17 cellular contexts compared by ENCODE assay signal in genomic region chr4:108204518-108204917, GRCh38. TPM values are rescaled to one million over a fixed set of nuclear protein-coding genes. Genes with fewer than 3 reads are reported as not detected.
"Had no signal": no experiment of that assay in that cellular context is flagged by ENCODE, and none has a peak within 500 bp of the region (broad histone marks: within the 10 kb centered on the region; RNA-seq: fewer than 3 reads in every experiment).

No MANE protein-coding gene starts in this region.

- H2AFZ ChIP-seq: parathyroid adenoma had no signal

- H3K27ac ChIP-seq: lower lobe of right lung, parathyroid adenoma, transverse colon had no signal

- H3K36me3 Mint-ChIP-seq: brain, naive B cell had no signal

- H3K4me1 Mint-ChIP-seq: activated B cell treated with CpG ODN at 0.5 μM for 24 hours, brain, endodermal cell, naive B cell had no signal

- DNase-seq: activated B cell treated with CpG ODN at 0.5 μM for 24 hours; activated CD4-positive, alpha-beta memory T cell treated with anti-CD3 and anti-CD28 coated beads, Interleukin-2, amount 10 ng/mL, durations not matched to agents 7 days and 5 days; activated CD8-positive, alpha-beta memory T cell treated with anti-CD3 and anti-CD28 coated beads, Interleukin-2, amount 50 U/mL, for 48 hours; activated gamma-delta T cell; endodermal cell; erythroblast; hypothalamus; left cardiac atrium; lower lobe of right lung; midbrain; naive B cell; small intestine; transverse colon had no signal

- H3K27me3 ChIP-seq: transverse colon had no signal

- H3K4me3 ChIP-seq: lower lobe of right lung, transverse colon had no signal

- H3K27me3 Mint-ChIP-seq: activated B cell treated with CpG ODN at 0.5 μM for 24 hours, brain had no signal

- H3K4me1 ChIP-seq: lower lobe of right lung, parathyroid adenoma, transverse colon had no signal

- H3K9me3 ChIP-seq: lower lobe of right lung, transverse colon had no signal

- ATAC-seq: left cardiac atrium, lower lobe of right lung had no signal

- H3K9ac ChIP-seq: parathyroid adenoma had no signal

- H3K79me2 ChIP-seq: parathyroid adenoma had no signal

- H3K9me3 Mint-ChIP-seq: activated B cell treated with CpG ODN at 0.5 μM for 24 hours; activated CD4-positive, alpha-beta memory T cell treated with anti-CD3 and anti-CD28 coated beads, Interleukin-2, amount 10 ng/mL, durations not matched to agents 7 days and 5 days; endodermal cell; T-helper 1 cell treated with Interleukin-12 subunit alpha and Interleukin-12 subunit beta and Interleukin-4 antibody, amounts not matched to agents 30 μg/mL and 1 μg/mL, for 36 hours had no signal

- H3K36me3 ChIP-seq: lower lobe of right lung, transverse colon had no signal

- H3K4me3 Mint-ChIP-seq: activated B cell treated with CpG ODN at 0.5 μM for 24 hours; activated CD4-positive, alpha-beta memory T cell treated with anti-CD3 and anti-CD28 coated beads, Interleukin-2, amount 10 ng/mL, durations not matched to agents 7 days and 5 days; brain; endodermal cell; T-helper 1 cell treated with Interleukin-12 subunit alpha and Interleukin-12 subunit beta and Interleukin-4 antibody, amounts not matched to agents 30 μg/mL and 1 μg/mL, for 36 hours had no signal

- H3K27ac Mint-ChIP-seq: activated B cell treated with CpG ODN at 0.5 μM for 24 hours; activated CD4-positive, alpha-beta memory T cell treated with anti-CD3 and anti-CD28 coated beads, Interleukin-2, amount 10 ng/mL, durations not matched to agents 7 days and 5 days; brain; endodermal cell; T-helper 1 cell treated with Interleukin-12 subunit alpha and Interleukin-12 subunit beta and Interleukin-4 antibody, amounts not matched to agents 30 μg/mL and 1 μg/mL, for 36 hours had no signal

RNA-seq across cellular contexts. Expression of gene LEF1, which starts 35.8 kb away (rescaled TPM):
- total RNA-seq: dermis microvascular lymphatic vessel endothelial cell had no signal
